In the genomic region with DNA sequence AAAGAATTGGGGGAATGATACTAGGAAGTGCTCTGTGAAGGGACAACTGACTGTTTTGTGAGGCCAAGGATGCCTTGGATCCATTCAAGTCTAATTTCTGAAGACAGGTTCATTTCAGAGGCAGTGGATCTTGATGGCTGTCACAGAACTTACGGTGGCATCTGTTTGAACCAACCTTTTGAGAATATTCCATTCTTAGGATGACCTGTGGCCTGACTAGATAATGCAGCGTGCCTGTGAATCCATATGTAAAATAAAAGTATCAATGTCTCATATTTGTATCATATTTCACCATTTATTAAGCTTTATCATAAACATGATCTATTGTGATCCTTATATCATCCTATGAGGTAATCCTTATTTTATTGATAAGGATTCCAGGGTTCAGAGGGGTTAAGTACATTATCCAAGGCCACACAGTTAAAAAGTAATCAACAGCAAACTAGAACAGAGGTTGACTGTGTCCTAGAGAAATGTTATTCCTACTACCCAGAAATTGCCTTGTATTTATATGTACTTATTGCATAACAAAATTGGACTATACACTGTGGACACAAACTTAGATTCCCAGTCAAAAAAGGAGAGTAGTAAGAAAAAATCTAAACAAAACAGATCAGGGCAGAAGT, we compare ENCODE assay signal across 28 cellular contexts.
"Had no signal": no experiment of that assay in that cellular context is flagged by ENCODE, and none has a peak within 500 bp of the region (broad histone marks: within the 10 kb centered on the region; RNA-seq: fewer than 3 reads in every experiment).

No MANE protein-coding gene starts in this region.

- H3K36me3 ChIP-seq: esophagus muscularis mucosa, gastrocnemius medialis had no signal

- H3K4me3 Mint-ChIP-seq: activated CD8-positive, alpha-beta T cell treated with anti-CD3 and anti-CD28 coated beads for 36 hours; activated naive CD8-positive, alpha-beta T cell; activated T-cell treated with anti-CD3 and anti-CD28 coated beads, Interleukin-2, amount 50 U/mL, for 4 hours; activated T-helper 17 cell treated with anti-CD3 and anti-CD28 coated beads, Interleukin-2, amount 50 U/mL, for 72 hours; effector memory CD8-positive, alpha-beta T cell had no signal

- FAIRE-seq: astrocyte, colon had no signal

- DNase-seq: activated CD4-positive, alpha-beta T cell treated with anti-CD3 and anti-CD28 coated beads for 1 hour; activated CD4-positive, alpha-beta T cell treated with anti-CD3 and anti-CD28 coated beads for 48 hours; activated CD4-positive, alpha-beta T cell treated with anti-CD3 and anti-CD28 coated beads, Interleukin-2, amount 50 U/mL, for 1 hour; activated CD4-positive, alpha-beta T cell treated with anti-CD3 and anti-CD28 coated beads, Interleukin-2, amount 50 U/mL, for 48 hours; activated CD8-positive, alpha-beta memory T cell treated with anti-CD3 and anti-CD28 coated beads for 24 hours; activated CD8-positive, alpha-beta T cell treated with anti-CD3 and anti-CD28 coated beads for 36 hours; activated effector memory CD4-positive, alpha-beta T cell treated with Interleukin-2 at 50 U/mL for 16 hours; activated gamma-delta T cell treated with Interleukin-2 at 50 U/mL for 16 hours; activated naive CD4-positive, alpha-beta T cell treated with anti-CD3 and anti-CD28 coated beads, Interleukin-2, amount 50 U/mL, for 16 hours; activated naive CD4-positive, alpha-beta T cell treated with Interleukin-2 at 50 U/mL for 16 hours; activated T-cell treated with anti-CD3 and anti-CD28 coated beads, Interleukin-2, amount 50 U/mL, for 4 hours; amniotic stem cell; anterior cingulate cortex; caudate nucleus; cortex of kidney; dermis blood vessel endothelial cell; effector CD4-positive, alpha-beta T cell; effector memory CD8-positive, alpha-beta T cell; erythroblast; foreskin keratinocyte; gastrocnemius medialis; glutamatergic neuron; T-helper 2 cell had no signal

- H3K4me1 ChIP-seq: esophagus muscularis mucosa, gastrocnemius medialis had no signal

- H3K27ac ChIP-seq: esophagus muscularis mucosa, foreskin keratinocyte, gastrocnemius medialis had no signal

- H3K9me3 Mint-ChIP-seq: activated CD8-positive, alpha-beta T cell treated with anti-CD3 and anti-CD28 coated beads for 36 hours; activated T-cell treated with anti-CD3 and anti-CD28 coated beads, Interleukin-2, amount 50 U/mL, for 4 hours; activated T-helper 17 cell treated with anti-CD3 and anti-CD28 coated beads, Interleukin-2, amount 50 U/mL, for 72 hours; effector memory CD8-positive, alpha-beta T cell had no signal

- H3K27me3 ChIP-seq: esophagus muscularis mucosa, foreskin keratinocyte, gastrocnemius medialis had no signal

- ATAC-seq: activated CD8-positive, alpha-beta T cell treated with anti-CD3 and anti-CD28 coated beads for 36 hours; activated T-cell treated with anti-CD3 and anti-CD28 coated beads, Interleukin-2, amount 50 U/mL, for 4 hours; activated T-helper 17 cell treated with anti-CD3 and anti-CD28 coated beads, Interleukin-2, amount 50 U/mL, for 72 hours; effector memory CD8-positive, alpha-beta T cell; foreskin keratinocyte; gastrocnemius medialis had no signal

- H3K9me3 ChIP-seq: esophagus muscularis mucosa had no signal

- H3K27me3 Mint-ChIP-seq: activated CD8-positive, alpha-beta T cell treated with anti-CD3 and anti-CD28 coated beads for 36 hours; activated naive CD8-positive, alpha-beta T cell; activated T-helper 17 cell treated with anti-CD3 and anti-CD28 coated beads, Interleukin-2, amount 50 U/mL, for 72 hours; effector memory CD8-positive, alpha-beta T cell had no signal

- H3K27ac Mint-ChIP-seq: activated CD8-positive, alpha-beta T cell treated with anti-CD3 and anti-CD28 coated beads for 36 hours; activated naive CD8-positive, alpha-beta T cell; activated T-helper 17 cell treated with anti-CD3 and anti-CD28 coated beads, Interleukin-2, amount 50 U/mL, for 72 hours; effector memory CD8-positive, alpha-beta T cell had no signal

- H3K4me3 ChIP-seq: esophagus muscularis mucosa, gastrocnemius medialis had no signal
